Comparison of ENCODE assay signal across 8 cellular contexts in the genomic region with DNA sequence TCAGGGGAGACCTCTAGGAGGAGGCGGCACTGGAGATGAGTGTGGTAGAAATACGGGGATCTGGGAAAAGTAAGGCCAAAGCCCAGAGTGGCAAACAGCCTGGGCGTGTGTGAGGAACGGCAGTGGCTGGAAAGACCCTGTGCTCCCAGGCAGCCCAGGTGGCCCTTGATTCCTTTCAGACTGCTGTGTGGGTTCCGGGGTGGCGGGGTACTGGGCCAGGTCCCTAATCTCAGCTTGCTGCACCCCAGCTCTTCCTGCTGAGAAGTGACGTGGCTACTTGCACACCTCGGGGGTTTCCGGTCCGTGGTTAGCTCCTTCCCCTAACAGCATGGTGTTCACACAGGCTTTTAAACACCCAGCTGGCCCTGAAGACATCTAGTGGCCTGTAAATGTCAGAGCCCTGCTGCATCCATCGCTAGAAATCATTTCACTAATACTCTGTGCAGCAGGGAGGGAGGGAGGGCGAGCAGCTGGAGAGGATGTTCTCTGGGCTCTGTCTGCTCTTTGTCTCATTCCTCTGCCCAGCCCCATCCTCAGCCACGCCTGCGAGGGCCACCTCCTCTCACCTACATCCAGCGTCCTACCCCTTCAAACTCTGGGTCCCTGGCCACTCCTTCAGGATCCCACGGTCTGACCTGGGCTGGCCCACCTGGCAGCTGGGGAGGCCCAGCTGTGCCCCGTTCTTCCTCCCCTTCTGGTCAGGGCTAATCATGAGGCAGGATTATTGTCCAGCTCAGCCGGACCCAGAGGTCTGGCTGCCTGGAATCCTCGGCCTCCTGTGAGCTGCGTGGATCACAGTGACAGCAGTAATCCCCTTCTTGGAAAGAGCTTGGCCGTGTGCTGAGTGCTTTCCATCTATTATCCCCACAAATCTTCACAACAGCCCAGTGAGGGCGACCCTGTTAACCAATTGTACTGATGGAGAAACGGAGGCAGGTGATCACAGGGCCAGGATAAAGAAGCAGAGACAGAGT. TPM values are rescaled to one million over a fixed set of nuclear protein-coding genes. Genes with fewer than 3 reads are reported as not detected.
DNase-seq lines count a peak whose midpoint lies in the region; ATAC-seq and TF ChIP-seq lines count a peak whose summit lies in the region.

No MANE protein-coding gene starts in this region.

- H3K79me2 ChIP-seq in mammary epithelial cell (ENCODE audit: insufficient read depth, low read length): peaks cover 35% of the 10 kb centered on the region

- peak overlapping the region; percentile 96 for H3K27ac Mint-ChIP-seq in activated T-helper 2 cell treated with anti-CD3 and anti-CD28 coated beads, Interferon-gamma antibody, Interleukin-2, Interleukin-4, amounts not matched to agents 10 μg/mL and 5 μg/mL and 100 μg/mL, durations not matched to agents 14 hours and 24 hours and 36 hours
- H3K27ac Mint-ChIP-seq in nephron progenitor cell: peak overlapping the region; percentile 8

- no peak overlapping the region for H3K27ac ChIP-seq in mammary epithelial cell (ENCODE audit: insufficient read depth, low read depth, low read length)

- H3K4me2 ChIP-seq in mammary epithelial cell (ENCODE audit: insufficient read depth, low read depth, low read length): no peak overlapping the region

- in situ Hi-C loops in mammary epithelial cell (cut with MboI; ENCODE audit: low sequenced_read_pairs in 2 of 2): no loop called here

- no peaks in the 10 kb centered on the region for H4K20me1 ChIP-seq in mammary epithelial cell (ENCODE audit: insufficient read depth, low read length)

- H3K27me3 Mint-ChIP-seq in activated T-helper 2 cell treated with anti-CD3 and anti-CD28 coated beads, Interferon-gamma antibody, Interleukin-2, Interleukin-4, amounts not matched to agents 10 μg/mL and 5 μg/mL and 100 μg/mL, durations not matched to agents 14 hours and 24 hours and 36 hours (ENCODE audit: low read depth): no peaks in the 10 kb centered on the region
- H3K27me3 Mint-ChIP-seq in nephron progenitor cell (ENCODE audit: low read depth, poor library complexity): peaks cover 6% of the 10 kb centered on the region

- intact Hi-C loops in activated T-helper 2 cell treated with anti-CD3 and anti-CD28 coated beads, Interferon-gamma antibody, Interleukin-2, Interleukin-4, amounts not matched to agents 10 μg/mL and 5 μg/mL and 100 μg/mL, durations not matched to agents 14 hours and 24 hours and 36 hours (cut with micrococcal nuclease): loop anchor here (2.0 kb wide), 1 partner anchor 45 kb away; no protein-coding TSS in a partner anchor
- intact Hi-C loops in lower leg skin (cut with DNase I; ENCODE audit: low total_unique reads) (no loop called here), mammary epithelial cell (cut with micrococcal nuclease) (no loop called here)

- H3K9me3 ChIP-seq in mammary epithelial cell (replicated peaks; ENCODE audit: insufficient read depth, low read length): no peaks in the 10 kb centered on the region

- peak; percentile 70 for ATAC-seq in GM21717 (IDR thresholded peaks at IDR 0.05; ENCODE audit: unreplicated experiment)

- peaks cover 23% of the 10 kb centered on the region for H3K36me3 ChIP-seq in mammary epithelial cell (ENCODE audit: insufficient read depth, low read length)

- H2AFZ ChIP-seq in mammary epithelial cell (ENCODE audit: low read depth, low read length): no peak overlapping the region

- peak; percentile 50 for TF ChIP-seq CTCF in GM10266 (IDR thresholded peaks at IDR 0.05; ENCODE audit: control insufficient read depth, insufficient read depth, low read depth, missing control alignments)
- TF ChIP-seq CTCF in nephron progenitor cell (IDR thresholded peaks at IDR 0.05): no peak
- no peak for TF ChIP-seq CTCF in lower leg skin (IDR thresholded peaks at IDR 0.05)
- no peak for TF ChIP-seq CTCF in mammary epithelial cell (conservative IDR thresholded peaks at IDR 0.05 in 1 of 2, IDR thresholded peaks at IDR 0.05 in 1 of 2; ENCODE audit: extremely low read depth in 1 of 2, insufficient read depth in 1 of 2, low read depth in 1 of 2, low read length in 2 of 2)

- TF ChIP-seq POLR2A in lower leg skin (IDR thresholded peaks at IDR 0.05): no peak

- DNase-seq in GM10266 (ENCODE audit: extremely low spot score) (peak; percentile 91), NCI-H82 treated with DMSO at 0.1 percent for 48 hours (lab: John Stamatoyannopoulos, UW; ENCODE audit: unreplicated experiment) (peak; percentile 76), nephron progenitor cell (no peak), LoVo (ENCODE audit: low spot score) (no peak), lower leg skin (ENCODE audit: low spot score in 2 of 2) (no peak), mammary epithelial cell (no peak)
- peak; percentile 87 for DNase-seq in activated T-helper 2 cell treated with anti-CD3 and anti-CD28 coated beads, Interferon-gamma antibody, Interleukin-2, Interleukin-4, amounts not matched to agents 10 μg/mL and 5 μg/mL and 100 μg/mL, durations not matched to agents 14 hours and 24 hours and 36 hours (ENCODE audit: low spot score)

- H3K9me3 Mint-ChIP-seq in activated T-helper 2 cell treated with anti-CD3 and anti-CD28 coated beads, Interferon-gamma antibody, Interleukin-2, Interleukin-4, amounts not matched to agents 10 μg/mL and 5 μg/mL and 100 μg/mL, durations not matched to agents 14 hours and 24 hours and 36 hours: no peaks in the 10 kb centered on the region
- H3K9me3 Mint-ChIP-seq in nephron progenitor cell: no peaks in the 10 kb centered on the region

- H3K4me1 Mint-ChIP-seq in activated T-helper 2 cell treated with anti-CD3 and anti-CD28 coated beads, Interferon-gamma antibody, Interleukin-2, Interleukin-4, amounts not matched to agents 10 μg/mL and 5 μg/mL and 100 μg/mL, durations not matched to agents 14 hours and 24 hours and 36 hours (ENCODE audit: low read depth): peaks cover 49% of the 10 kb centered on the region
- peaks cover 20% of the 10 kb centered on the region for H3K4me1 Mint-ChIP-seq in nephron progenitor cell

- no peak overlapping the region for H3K9ac ChIP-seq in mammary epithelial cell (ENCODE audit: insufficient read depth, low read length)

- H3K4me3 Mint-ChIP-seq in activated T-helper 2 cell treated with anti-CD3 and anti-CD28 coated beads, Interferon-gamma antibody, Interleukin-2, Interleukin-4, amounts not matched to agents 10 μg/mL and 5 μg/mL and 100 μg/mL, durations not matched to agents 14 hours and 24 hours and 36 hours (ENCODE audit: low read depth): peak overlapping the region; percentile 73
- no peak overlapping the region for H3K4me3 Mint-ChIP-seq in nephron progenitor cell

- dilution Hi-C loops in mammary epithelial cell (cut with HindIII; ENCODE audit: low sequenced_read_pairs): loop anchor here (5.0 kb wide), 1 partner anchor 41 kb away; no protein-coding TSS in a partner anchor

- WGBS in lower leg skin, 2 donors: 81 to 85% methylated on average over 23 of the region's 23 CpGs
- WGBS in mammary epithelial cell (ENCODE audit: low coverage, missing lambda C conversion rate): 89% methylated on average over 15 of the region's 23 CpGs

- H3K36me3 Mint-ChIP-seq in activated T-helper 2 cell treated with anti-CD3 and anti-CD28 coated beads, Interferon-gamma antibody, Interleukin-2, Interleukin-4, amounts not matched to agents 10 μg/mL and 5 μg/mL and 100 μg/mL, durations not matched to agents 14 hours and 24 hours and 36 hours (ENCODE audit: low read depth): peaks cover 85% of the 10 kb centered on the region
- H3K36me3 Mint-ChIP-seq in nephron progenitor cell (ENCODE audit: low read depth): peaks cover 57% of the 10 kb centered on the region

- H3K4me3 ChIP-seq in lower leg skin (ENCODE audit: low read depth, poor library complexity, severe bottlenecking) (no peak overlapping the region), mammary epithelial cell (replicated peaks in 1 of 3; ENCODE audit: insufficient read depth in 1 of 3, low read depth in 2 of 3, low read length in 3 of 3) (no peak overlapping the region)

- H3K4me1 ChIP-seq in mammary epithelial cell (ENCODE audit: insufficient read depth, low read length): no peaks in the 10 kb centered on the region

- CTCF ChIA-PET in mammary epithelial cell (lab: Charles Lee; ENCODE audit: low non-redundant PET): no interaction called here

- no TSS peak for BruUV-seq in mammary epithelial cell (replicated peaks; lab: Mats Ljungman, UMichigan)

- H3K27me3 ChIP-seq in mammary epithelial cell (ENCODE audit: insufficient read depth, low read length): no peaks in the 10 kb centered on the region

RNA-seq across cellular contexts. Expression of a gene that starts 7.2 kb away (rescaled TPM):
- 62.7 and 64.3 TPM in 2 replicates for total RNA-seq in activated T-helper 2 cell treated with anti-CD3 and anti-CD28 coated beads, Interferon-gamma antibody, Interleukin-2, Interleukin-4, amounts not matched to agents 10 μg/mL and 5 μg/mL and 100 μg/mL, durations not matched to agents 14 hours and 24 hours and 36 hours
- total RNA-seq in lower leg skin (10 to 100 TPM; 14.1 to 28.4 (median 18.8) TPM), mammary epithelial cell (10 to 100 TPM; 14.2 to 20.2 TPM)
- polyA plus RNA-seq in mammary epithelial cell: 24.5 TPM
- 19.8 TPM for polyA minus RNA-seq in mammary epithelial cell

RNA-seq across cellular contexts. Expression of a gene that starts 29.2 kb away (rescaled TPM):
- 0.32 and 0.62 TPM in 2 replicates for total RNA-seq in activated T-helper 2 cell treated with anti-CD3 and anti-CD28 coated beads, Interferon-gamma antibody, Interleukin-2, Interleukin-4, amounts not matched to agents 10 μg/mL and 5 μg/mL and 100 μg/mL, durations not matched to agents 14 hours and 24 hours and 36 hours
- total RNA-seq in lower leg skin (1,000 to 10,000 TPM in 1 of 4 donors, 100 to 1,000 TPM in 3; 755 to 1,044 (median 948) TPM), mammary epithelial cell (1,000 to 10,000 TPM; 1,135 to 2,555 TPM)
- polyA plus RNA-seq in mammary epithelial cell: 2,641 TPM
- 1,141 TPM for polyA minus RNA-seq in mammary epithelial cell

RNA-seq across cellular contexts. Expression of a gene that starts 46.0 kb away (rescaled TPM):
- total RNA-seq in activated T-helper 2 cell treated with anti-CD3 and anti-CD28 coated beads, Interferon-gamma antibody, Interleukin-2, Interleukin-4, amounts not matched to agents 10 μg/mL and 5 μg/mL and 100 μg/mL, durations not matched to agents 14 hours and 24 hours and 36 hours: 19.4 and 20.1 TPM in 2 replicates
- 10 to 100 TPM; 18.2 to 39.3 (median 27.1) TPM for total RNA-seq in lower leg skin
- 10 to 100 TPM; 18.0 to 19.2 TPM for total RNA-seq in mammary epithelial cell
- polyA plus RNA-seq in mammary epithelial cell: 19.1 TPM
- 10.1 TPM for polyA minus RNA-seq in mammary epithelial cell

RNA-seq across cellular contexts. Expression of a gene that starts 56.4 kb away (rescaled TPM):
- total RNA-seq in activated T-helper 2 cell treated with anti-CD3 and anti-CD28 coated beads, Interferon-gamma antibody, Interleukin-2, Interleukin-4, amounts not matched to agents 10 μg/mL and 5 μg/mL and 100 μg/mL, durations not matched to agents 14 hours and 24 hours and 36 hours: 36.0 and 43.1 TPM in 2 replicates
- total RNA-seq in lower leg skin: 10 to 100 TPM; 12.3 to 24.5 (median 16.4) TPM
- 10 to 100 TPM; 14.7 to 48.3 TPM for total RNA-seq in mammary epithelial cell
- polyA plus RNA-seq in mammary epithelial cell: 39.5 TPM
- 62.3 TPM for polyA minus RNA-seq in mammary epithelial cell

Comparison
In these comparisons a context has a peak if more than half of its experiments do, and no peak if none do; other contexts are left out.
1. DNase-seq: peak in GM10266 (single experiment), NCI-H82 treated with DMSO at 0.1 percent for 48 hours (single experiment) and activated T-helper 2 cell treated with anti-CD3 and anti-CD28 coated beads, Interferon-gamma antibody, Interleukin-2, Interleukin-4, amounts not matched to agents 10 μg/mL and 5 μg/mL and 100 μg/mL, durations not matched to agents 14 hours and 24 hours and 36 hours (single experiment); none in nephron progenitor cell (single experiment), LoVo (single experiment), lower leg skin (0 of 2) and mammary epithelial cell (single experiment).
2. RNA of a gene that starts 29.2 kb away (total RNA-seq): 1,135 to 2,555 TPM in mammary epithelial cell and 755 to 1,044 TPM in lower leg skin; 0.32 to 0.62 TPM in activated T-helper 2 cell treated with anti-CD3 and anti-CD28 coated beads, Interferon-gamma antibody, Interleukin-2, Interleukin-4, amounts not matched to agents 10 μg/mL and 5 μg/mL and 100 μg/mL, durations not matched to agents 14 hours and 24 hours and 36 hours; every median in the first group is over 100 times any median in the second.